In genomic region chr3:129688310-129688895, GRCh38 we compare ENCODE assay signal across 8 cellular contexts.
DNase-seq lines count a peak whose midpoint lies in the region; ATAC-seq and TF ChIP-seq lines count a peak whose summit lies in the region.

No MANE protein-coding gene starts in this region.

- H3K4me3 ChIP-seq in neuron (ENCODE audit: low read length), result peak overlapping the region; percentile 66

- H3K27me3 ChIP-seq in neuron (ENCODE audit: insufficient read depth, low read length) (no peaks in the 10 kb centered on the region), foreskin keratinocyte (no peaks in the 10 kb centered on the region)

- H3K4me1 ChIP-seq in neuron (ENCODE audit: insufficient read depth, low read length) (peaks cover 38% of the 10 kb centered on the region), foreskin keratinocyte (peaks cover 4% of the 10 kb centered on the region)

- H3K27ac Mint-ChIP-seq in glutamatergic neuron (ENCODE audit: unreplicated experiment), result peak overlapping the region; percentile 45

- no peaks in the 10 kb centered on the region for H3K36me3 Mint-ChIP-seq in glutamatergic neuron (ENCODE audit: unreplicated experiment)

- H3K4me1 Mint-ChIP-seq in glutamatergic neuron (ENCODE audit: low read depth, unreplicated experiment), result peaks cover 29% of the 10 kb centered on the region

- H3K9me3 ChIP-seq in neuron (ENCODE audit: low read length), result peaks cover 5% of the 10 kb centered on the region

- no peak overlapping the region for H3K27ac ChIP-seq in foreskin keratinocyte

- no peak overlapping the region for H2AFZ ChIP-seq in neuron (ENCODE audit: low read depth, low read length)

- peaks cover 2% of the 10 kb centered on the region for H3K27me3 Mint-ChIP-seq in glutamatergic neuron (ENCODE audit: unreplicated experiment)

- ATAC-seq in foreskin keratinocyte (no peak), GM21619 (IDR thresholded peaks at IDR 0.05; ENCODE audit: unreplicated experiment) (no peak), HG02610 (IDR thresholded peaks at IDR 0.05; ENCODE audit: unreplicated experiment) (no peak)

- H3K36me3 ChIP-seq in neuron (ENCODE audit: insufficient read depth, low read length), result peaks cover 3% of the 10 kb centered on the region

- no peak for TF ChIP-seq CTCF in glutamatergic neuron (IDR thresholded peaks at IDR 0.05; ENCODE audit: partially characterized antibody, unreplicated experiment)
- no peak for TF ChIP-seq CTCF in foreskin keratinocyte (conservative IDR thresholded peaks at IDR 0.05)

- H3K4me3 Mint-ChIP-seq in glutamatergic neuron (ENCODE audit: unreplicated experiment), result peak overlapping the region; percentile 72

- DNase-seq in DMS153 (lab: John Stamatoyannopoulos, UW), result peak; percentile 66
- DNase-seq in SHP77 treated with DMSO at 0.1 percent for 48 hours (lab: John Stamatoyannopoulos, UW), result peak; percentile 59
- DNase-seq in glutamatergic neuron, result peak; percentile 72
- no peak for DNase-seq in foreskin keratinocyte
- DNase-seq in HPDE6-E6E7 (ENCODE audit: extremely low spot score), result no peak

- H3K9me3 Mint-ChIP-seq in glutamatergic neuron (ENCODE audit: unreplicated experiment), result peaks cover 1% of the 10 kb centered on the region

Comparison
In these comparisons a context has a peak if more than half of its experiments do, and no peak if none do; other contexts are left out.
1. DNase-seq: peak in DMS153 (single experiment), SHP77 treated with DMSO at 0.1 percent for 48 hours (single experiment) and glutamatergic neuron (single experiment); none in foreskin keratinocyte (0 of 2) and HPDE6-E6E7 (single experiment).